ENCODE assay signal across 8 cellular contexts in genomic region chr19:15836345-15836594, GRCh38. TPM values are rescaled to one million over a fixed set of nuclear protein-coding genes. Genes with fewer than 3 reads are reported as not detected.
DNase-seq lines count a peak whose midpoint lies in the region; ATAC-seq lines count a peak whose summit lies in the region.

No MANE protein-coding gene starts in this region.

- peak overlapping the region; percentile 96 for H3K27ac Mint-ChIP-seq in activated naive CD4-positive, alpha-beta T cell treated with anti-CD3 and anti-CD28 coated beads for 36 hours
- peak overlapping the region; percentile 96 for H3K27ac Mint-ChIP-seq in T-helper 17 cell

- no peaks in the 10 kb centered on the region for H3K9me3 ChIP-seq in T-helper 17 cell (ENCODE audit: control insufficient read depth, low read length, poor library complexity, severe bottlenecking)

- H3K4me3 Mint-ChIP-seq in activated naive CD4-positive, alpha-beta T cell treated with anti-CD3 and anti-CD28 coated beads for 36 hours, result peak overlapping the region; percentile 88
- peak overlapping the region; percentile 97 for H3K4me3 Mint-ChIP-seq in T-helper 17 cell

- H3K4me1 Mint-ChIP-seq in activated naive CD4-positive, alpha-beta T cell treated with anti-CD3 and anti-CD28 coated beads for 36 hours (ENCODE audit: low read depth), result peaks cover 13% of the 10 kb centered on the region
- peaks cover 17% of the 10 kb centered on the region for H3K4me1 Mint-ChIP-seq in T-helper 17 cell

- CTCF ChIA-PET in activated naive CD4-positive, alpha-beta T cell treated with anti-CD3 and anti-CD28 coated beads for 36 hours (lab: Charles Lee), result interaction anchor here (0.6 kb wide), 1 partner anchor 209 kb away, joined by 3 read pairs; no protein-coding TSS in a partner anchor

- H3K27me3 Mint-ChIP-seq in activated naive CD4-positive, alpha-beta T cell treated with anti-CD3 and anti-CD28 coated beads for 36 hours (ENCODE audit: low read depth), result no peaks in the 10 kb centered on the region
- no peaks in the 10 kb centered on the region for H3K27me3 Mint-ChIP-seq in T-helper 17 cell

- H3K27ac ChIP-seq in skin epidermis, result peak overlapping the region; percentile 91 to 100 (median 98)

- intact Hi-C loops in activated naive CD4-positive, alpha-beta T cell treated with anti-CD3 and anti-CD28 coated beads for 36 hours (cut with micrococcal nuclease), result loop anchor here (1.0 to 10.0 kb wide), 9 partner anchors 230 to 711 kb away; partner anchors contain the start of genes AP1M1, C19orf44, CALR3 and RAB8A

- DNase-seq in activated naive CD4-positive, alpha-beta T cell treated with anti-CD3 and anti-CD28 coated beads for 36 hours, result no peak
- DNase-seq in activated naive CD4-positive, alpha-beta T cell treated with anti-CD3 and anti-CD28 coated beads, Interleukin-2, amount 50 U/mL, for 16 hours, result no peak
- DNase-seq in T-helper 17 cell (no peak), fibroblast of peridontal ligament (ENCODE audit: extremely low read depth) (peak; percentile 10), GM19240 (ENCODE audit: insufficient read length, low spot score) (no peak), KG1 (lab: John Stamatoyannopoulos, UW) (no peak)

- peak overlapping the region; percentile 56 to 91 (median 68) for H3K4me3 ChIP-seq in skin epidermis

- no peak for ATAC-seq in T-helper 17 cell
- no peak for ATAC-seq in HG03280 (IDR thresholded peaks at IDR 0.05; ENCODE audit: unreplicated experiment)

- no peaks in the 10 kb centered on the region for H3K9me3 Mint-ChIP-seq in activated naive CD4-positive, alpha-beta T cell treated with anti-CD3 and anti-CD28 coated beads for 36 hours

- H3K36me3 Mint-ChIP-seq in activated naive CD4-positive, alpha-beta T cell treated with anti-CD3 and anti-CD28 coated beads for 36 hours (ENCODE audit: low read depth), result no peaks in the 10 kb centered on the region
- peaks cover 2% of the 10 kb centered on the region for H3K36me3 Mint-ChIP-seq in T-helper 17 cell (ENCODE audit: low read depth)

RNA-seq across cellular contexts. Expression of gene OR10H1, which starts 20.8 kb away (rescaled TPM):
- total RNA-seq in activated naive CD4-positive, alpha-beta T cell treated with anti-CD3 and anti-CD28 coated beads for 36 hours, result not detected
- total RNA-seq in T-helper 17 cell, result under 1 TPM in 1 of 2 donors, not detected in 1; 0.07 TPM

RNA-seq across cellular contexts. Expression of gene OR10H5, which starts 48.8 kb away (rescaled TPM):
- not detected for total RNA-seq in activated naive CD4-positive, alpha-beta T cell treated with anti-CD3 and anti-CD28 coated beads for 36 hours
- not detected for total RNA-seq in T-helper 17 cell
